Comparison of ENCODE assay signal across 22 cellular contexts in genomic region chr5:135007749-135008363, GRCh38.
"Had no signal": no experiment of that assay in that cellular context is flagged by ENCODE, and none has a peak within 500 bp of the region (broad histone marks: within the 10 kb centered on the region; RNA-seq: fewer than 3 reads in every experiment).

No MANE protein-coding gene starts in this region.

- H3K9me3 ChIP-seq: colonic mucosa, heart left ventricle, psoas muscle, right lobe of liver, testis, tibial nerve, upper lobe of right lung, vagina had no signal

- H3K4me3 ChIP-seq: colonic mucosa, heart left ventricle, psoas muscle, right lobe of liver, testis, tibial nerve, upper lobe of right lung, vagina had no signal

- H3K4me1 ChIP-seq: colonic mucosa, psoas muscle, right lobe of liver, testis, tibial nerve, upper lobe of right lung, vagina had no signal

- H3K27ac ChIP-seq: colonic mucosa, heart left ventricle, psoas muscle, right lobe of liver, testis, tibial nerve, upper lobe of right lung, vagina had no signal

- ATAC-seq: heart left ventricle; left lobe of liver; natural killer cell; psoas muscle; right lobe of liver; stimulated activated naive B cell treated with anti-CD40 and anti-IgM and Interleukin-4, amounts not matched to agents 10 μg/mL and 1 μg/mL and 100 μg/mL, for 72 hours; stimulated activated naive CD8-positive, alpha-beta T cell treated with anti-CD3 and anti-CD28 coated beads, Interleukin-15, amount 100 ng/mL, for 72 hours; upper lobe of right lung had no signal

- DNase-seq: colonic mucosa; dermis blood vessel endothelial cell; effector CD4-positive, alpha-beta T cell; foreskin melanocyte; hippocampal formation; kidney glomerular epithelial cell; mammary epithelial cell; natural killer cell; occipital lobe; psoas muscle; retina; right lobe of liver; stimulated activated CD4-positive, alpha-beta T cell treated with anti-CD3 and anti-CD28 coated beads, Interleukin-2, amount 100 ng/mL, for 24 hours; stimulated activated CD4-positive, alpha-beta T cell treated with anti-CD3 and anti-CD28 coated beads, Interleukin-4, amount 100 ng/mL, for 4 hours; stimulated activated naive B cell treated with anti-CD40 and anti-IgM and Interleukin-4, amounts not matched to agents 10 μg/mL and 1 μg/mL and 100 μg/mL, for 72 hours; stimulated activated naive CD8-positive, alpha-beta T cell treated with anti-CD3 and anti-CD28 coated beads, Interleukin-15, amount 100 ng/mL, for 72 hours; testis had no signal

- H3K36me3 ChIP-seq: colonic mucosa, heart left ventricle, right lobe of liver, upper lobe of right lung, vagina had no signal

- H3K27me3 ChIP-seq: colonic mucosa, heart left ventricle, right lobe of liver, testis, tibial nerve, upper lobe of right lung, vagina had no signal
